1 cellular context compared by ENCODE assay signal in the genomic region with DNA sequence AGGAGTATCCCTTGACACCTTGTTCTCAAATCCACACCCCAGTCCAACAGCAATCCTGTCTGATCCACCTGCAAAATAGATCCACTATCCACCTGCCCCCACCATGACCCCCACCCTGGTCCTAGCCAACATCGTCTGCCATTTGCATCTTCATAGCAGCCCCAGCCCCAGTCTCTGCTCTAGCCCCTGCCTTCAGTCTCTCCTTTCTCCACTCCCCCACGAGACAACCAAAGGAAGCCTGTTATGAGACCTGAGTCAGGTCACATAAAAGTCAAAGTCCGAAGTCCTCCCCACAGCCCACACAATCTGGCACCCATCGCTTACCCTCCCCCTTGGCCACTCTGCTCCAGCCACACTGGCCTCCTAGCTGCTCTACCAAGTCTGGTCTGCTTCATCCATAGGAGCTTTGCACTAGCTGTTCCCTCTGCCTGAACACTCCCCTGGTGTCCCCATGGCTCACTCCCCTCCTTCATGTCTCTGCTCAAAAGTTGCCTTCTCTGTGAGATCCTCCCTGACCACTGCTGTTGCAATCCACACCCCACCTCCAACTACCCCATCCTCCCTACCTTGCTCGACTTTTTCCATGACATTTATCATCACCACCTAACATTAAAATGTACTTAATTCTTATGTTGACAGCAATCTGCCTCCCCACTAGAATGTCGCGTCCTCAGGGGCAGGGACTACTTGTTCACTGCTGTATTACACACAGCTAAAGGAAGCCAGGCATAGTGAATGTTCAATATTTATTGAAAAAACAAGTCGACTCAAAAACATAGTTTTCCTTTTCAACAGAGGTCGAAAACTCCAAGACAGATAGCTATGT.
A peak's percentile ranks its signal among the peaks of the same experiment; 100 is the strongest.
TF ChIP-seq lines count a peak whose summit lies in the region.

No MANE protein-coding gene starts in this region.

TF ChIP-seq in HepG2, 621 proteins besides CTCF, POLR2A, EP300 and RAD21 (continued from another document and continues in another):
- TF ChIP-seq HNRNPLL (IDR thresholded peaks at IDR 0.05; ENCODE audit: low read depth, low read length, poor library complexity, severe bottlenecking) (no peak), NFE2L2 (IDR thresholded peaks at IDR 0.05; ENCODE audit: low read length) (no peak), PCBP2 (optimal IDR thresholded peaks at IDR 0.05; ENCODE audit: low read depth, low read length, poor library complexity, severe bottlenecking) (no peak), ZBTB14 (CRISPR knock-in tag; IDR thresholded peaks at IDR 0.05) (no peak; the same call in 1 of the 2 replicates), KAT8 (CRISPR knock-in tag; IDR thresholded peaks at IDR 0.05) (0 out of 2 replicates have a peak, but pooled peaks have one; percentile 26), DNMT1 (CRISPR knock-in tag; IDR thresholded peaks at IDR 0.05) (no peak), ZBTB42 (CRISPR knock-in tag; IDR thresholded peaks at IDR 0.05) (no peak), ZNF414 (CRISPR knock-in tag; IDR thresholded peaks at IDR 0.05) (no peak), PRMT3 (CRISPR knock-in tag; IDR thresholded peaks at IDR 0.05; ENCODE audit: borderline replicate concordance, low read depth) (no peak), REL (CRISPR knock-in tag; conservative IDR thresholded peaks at IDR 0.05) (no peak), KDM2A (CRISPR knock-in tag; IDR thresholded peaks at IDR 0.05; ENCODE audit: borderline replicate concordance, low read depth) (no peak; the same call in 1 of the 2 replicates), NFKBIZ (CRISPR knock-in tag; IDR thresholded peaks at IDR 0.05) (no peak), ZNF660 (CRISPR knock-in tag; IDR thresholded peaks at IDR 0.05; ENCODE audit: borderline replicate concordance, low read depth) (no peak), ZMAT3 (CRISPR knock-in tag; conservative IDR thresholded peaks at IDR 0.05) (0 out of 2 replicates have a peak, but pooled peaks have one; percentile 20), SNAPC4 (CRISPR knock-in tag; IDR thresholded peaks at IDR 0.05) (no peak), HDAC1 (CRISPR knock-in tag; IDR thresholded peaks at IDR 0.05) (peak; percentile 70), TMF1 (CRISPR knock-in tag; IDR thresholded peaks at IDR 0.05; ENCODE audit: low read depth) (no peak), SNAI1 (CRISPR knock-in tag; IDR thresholded peaks at IDR 0.05; ENCODE audit: borderline replicate concordance) (no peak), ZNF33B (CRISPR knock-in tag; IDR thresholded peaks at IDR 0.05) (no peak), GATAD1 (CRISPR knock-in tag; IDR thresholded peaks at IDR 0.05) (peak; percentile 38; the same call in 1 of the 2 replicates), ZNF207 (IDR thresholded peaks at IDR 0.05; ENCODE audit: borderline replicate concordance) (no peak), FOXK1 (CRISPR knock-in tag; IDR thresholded peaks at IDR 0.05; ENCODE audit: borderline replicate concordance, low read depth) (no peak), ATF2 (CRISPR knock-in tag; IDR thresholded peaks at IDR 0.05) (no peak), ZNF672 (CRISPR knock-in tag; IDR thresholded peaks at IDR 0.05) (no peak), ZSCAN12 (CRISPR knock-in tag; IDR thresholded peaks at IDR 0.05) (no peak), NCOA5 (CRISPR knock-in tag; IDR thresholded peaks at IDR 0.05) (no peak), GATAD2A (CRISPR knock-in tag; IDR thresholded peaks at IDR 0.05) (peak; percentile 61), MAFK (conservative IDR thresholded peaks at IDR 0.05 in 1 of 2, IDR thresholded peaks at IDR 0.05 in 1 of 2; ENCODE audit: low read length in 2 of 2) (no peak), ZNF720 (CRISPR knock-in tag; IDR thresholded peaks at IDR 0.05) (no peak), SUZ12 (IDR thresholded peaks at IDR 0.05; ENCODE audit: low read depth, low read length) (no peak), MNT (IDR thresholded peaks at IDR 0.05) (no peak), ERF (CRISPR knock-in tag; IDR thresholded peaks at IDR 0.05) (no peak), ZSCAN9 (CRISPR knock-in tag; IDR thresholded peaks at IDR 0.05; ENCODE audit: borderline replicate concordance) (no peak; the same call in 1 of the 2 replicates), NFE2L1 (CRISPR knock-in tag; IDR thresholded peaks at IDR 0.05; ENCODE audit: borderline replicate concordance) (no peak), HNRNPK (IDR thresholded peaks at IDR 0.05; ENCODE audit: low read depth, low read length, poor library complexity, severe bottlenecking) (no peak), KDM5B (CRISPR knock-in tag; IDR thresholded peaks at IDR 0.05; ENCODE audit: borderline replicate concordance) (no peak; the same call in 1 of the 2 replicates), ZMYM4 (CRISPR knock-in tag; IDR thresholded peaks at IDR 0.05) (no peak), ZNF839 (CRISPR knock-in tag; IDR thresholded peaks at IDR 0.05; ENCODE audit: borderline replicate concordance) (0 out of 2 replicates have a peak, but pooled peaks have one; percentile 47), FOXP1 (IDR thresholded peaks at IDR 0.05) (no peak), FOXP1 (CRISPR knock-in tag; IDR thresholded peaks at IDR 0.05) (no peak), DNMT3B (CRISPR knock-in tag; conservative IDR thresholded peaks at IDR 0.05) (no peak), PRDM10 (CRISPR knock-in tag; IDR thresholded peaks at IDR 0.05; ENCODE audit: low read depth) (no peak), NONO (IDR thresholded peaks at IDR 0.05) (no peak), NONO (CRISPR knock-in tag; conservative IDR thresholded peaks at IDR 0.05) (peak; percentile 49; the same call in 1 of the 2 replicates)
- TF ChIP-seq, protein P1, sequence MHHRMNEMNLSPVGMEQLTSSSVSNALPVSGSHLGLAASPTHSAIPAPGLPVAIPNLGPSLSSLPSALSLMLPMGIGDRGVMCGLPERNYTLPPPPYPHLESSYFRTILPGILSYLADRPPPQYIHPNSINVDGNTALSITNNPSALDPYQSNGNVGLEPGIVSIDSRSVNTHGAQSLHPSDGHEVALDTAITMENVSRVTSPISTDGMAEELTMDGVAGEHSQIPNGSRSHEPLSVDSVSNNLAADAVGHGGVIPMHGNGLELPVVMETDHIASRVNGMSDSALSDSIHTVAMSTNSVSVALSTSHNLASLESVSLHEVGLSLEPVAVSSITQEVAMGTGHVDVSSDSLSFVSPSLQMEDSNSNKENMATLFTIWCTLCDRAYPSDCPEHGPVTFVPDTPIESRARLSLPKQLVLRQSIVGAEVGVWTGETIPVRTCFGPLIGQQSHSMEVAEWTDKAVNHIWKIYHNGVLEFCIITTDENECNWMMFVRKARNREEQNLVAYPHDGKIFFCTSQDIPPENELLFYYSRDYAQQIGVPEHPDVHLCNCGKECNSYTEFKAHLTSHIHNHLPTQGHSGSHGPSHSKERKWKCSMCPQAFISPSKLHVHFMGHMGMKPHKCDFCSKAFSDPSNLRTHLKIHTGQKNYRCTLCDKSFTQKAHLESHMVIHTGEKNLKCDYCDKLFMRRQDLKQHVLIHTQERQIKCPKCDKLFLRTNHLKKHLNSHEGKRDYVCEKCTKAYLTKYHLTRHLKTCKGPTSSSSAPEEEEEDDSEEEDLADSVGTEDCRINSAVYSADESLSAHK (CRISPR knock-in tag; IDR thresholded peaks at IDR 0.05; ENCODE audit: borderline replicate concordance), result no peak
